In the genomic region with DNA sequence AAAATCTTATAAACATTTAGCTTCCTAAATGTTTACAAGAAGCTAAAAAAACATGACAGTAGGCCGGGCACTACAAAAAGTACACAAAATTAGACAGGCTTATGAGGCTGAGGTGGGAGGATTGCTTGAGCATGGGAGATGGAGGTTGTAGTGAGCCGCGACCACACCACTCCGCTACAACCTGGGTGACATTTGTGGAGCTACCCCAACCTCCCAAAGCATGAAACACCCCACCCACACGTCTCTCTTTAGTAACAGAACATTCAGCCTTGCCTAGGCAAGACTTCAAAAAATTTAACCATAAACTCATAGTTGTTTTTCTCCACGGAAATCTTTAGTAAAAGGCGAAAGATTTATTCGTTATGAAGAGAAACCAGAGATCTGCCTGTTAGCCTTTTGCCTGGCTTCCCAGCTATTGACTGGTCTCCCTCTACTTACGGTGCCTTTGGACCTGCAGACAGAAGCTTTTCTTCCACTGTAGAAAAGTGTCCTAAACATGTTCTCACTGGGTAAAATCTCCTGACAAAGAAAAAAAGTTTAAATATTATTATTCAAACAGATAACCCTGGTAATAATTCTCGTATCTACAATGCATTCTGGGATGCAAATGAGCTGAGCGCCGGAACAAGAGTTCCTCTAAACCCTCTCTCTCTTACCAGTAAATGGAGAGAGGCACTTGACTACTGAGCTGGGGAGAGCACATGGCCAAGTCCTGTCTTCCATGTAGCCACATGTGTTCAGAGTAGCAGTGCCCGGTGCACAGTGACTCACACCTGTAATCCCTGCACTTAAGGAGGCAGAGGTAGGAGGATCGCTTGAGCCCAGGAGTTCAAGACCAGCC, we compare ENCODE assay signal across 2 cellular contexts.
TF ChIP-seq lines count a peak whose summit lies in the region.

No MANE protein-coding gene starts in this region.

TF ChIP-seq in HCT116, 20 proteins besides CTCF, POLR2A, EP300 and RAD21:
- TF ChIP-seq ELF1 (IDR thresholded peaks at IDR 0.05; ENCODE audit: borderline replicate concordance, low read depth) (no peak; the same call in 1 of the 2 replicates), SIN3A (IDR thresholded peaks at IDR 0.05; ENCODE audit: low read depth) (peak; percentile 100), JUND (IDR thresholded peaks at IDR 0.05) (peak; percentile 97), EZH2 (IDR thresholded peaks at IDR 0.05) (no peak), SRF (IDR thresholded peaks at IDR 0.05; ENCODE audit: low read depth) (peak; percentile 90), CEBPB (IDR thresholded peaks at IDR 0.05; ENCODE audit: low read depth) (peak; percentile 93), TCF7L2 (IDR thresholded peaks at IDR 0.05; ENCODE audit: borderline replicate concordance, extremely low read depth, insufficient read depth, insufficient read length) (peak; percentile 52), EGR1 (IDR thresholded peaks at IDR 0.05; ENCODE audit: low read depth) (peak; percentile 82), SP1 (IDR thresholded peaks at IDR 0.05; ENCODE audit: low read depth) (peak; percentile 98), POLR2AphosphoS5 (IDR thresholded peaks at IDR 0.05; ENCODE audit: low read depth, low read length) (peak; percentile 100), ZNF274 (IDR thresholded peaks at IDR 0.05; ENCODE audit: low read depth, low read length) (no peak), ZFX (IDR thresholded peaks at IDR 0.05) (no peak), CBX3 (IDR thresholded peaks at IDR 0.05; ENCODE audit: low read depth) (peak; percentile 99), FOSL1 (IDR thresholded peaks at IDR 0.05; ENCODE audit: low read depth) (peak; percentile 72), EZH2phosphoT487 (IDR thresholded peaks at IDR 0.05; ENCODE audit: borderline replicate concordance) (no peak), YY1 (IDR thresholded peaks at IDR 0.05; ENCODE audit: extremely low read depth, insufficient replicate concordance, low read depth, low read length) (peak; percentile 89)
- TF ChIP-seq, protein P1, sequence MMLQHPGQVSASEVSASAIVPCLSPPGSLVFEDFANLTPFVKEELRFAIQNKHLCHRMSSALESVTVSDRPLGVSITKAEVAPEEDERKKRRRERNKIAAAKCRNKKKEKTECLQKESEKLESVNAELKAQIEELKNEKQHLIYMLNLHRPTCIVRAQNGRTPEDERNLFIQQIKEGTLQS (IDR thresholded peaks at IDR 0.05) = no peak; the same call in 1 of the 2 replicates
- TF ChIP-seq, protein P2, sequence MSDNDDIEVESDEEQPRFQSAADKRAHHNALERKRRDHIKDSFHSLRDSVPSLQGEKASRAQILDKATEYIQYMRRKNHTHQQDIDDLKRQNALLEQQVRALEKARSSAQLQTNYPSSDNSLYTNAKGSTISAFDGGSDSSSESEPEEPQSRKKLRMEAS (IDR thresholded peaks at IDR 0.05) = peak; percentile 84
- TF ChIP-seq, protein P3, sequence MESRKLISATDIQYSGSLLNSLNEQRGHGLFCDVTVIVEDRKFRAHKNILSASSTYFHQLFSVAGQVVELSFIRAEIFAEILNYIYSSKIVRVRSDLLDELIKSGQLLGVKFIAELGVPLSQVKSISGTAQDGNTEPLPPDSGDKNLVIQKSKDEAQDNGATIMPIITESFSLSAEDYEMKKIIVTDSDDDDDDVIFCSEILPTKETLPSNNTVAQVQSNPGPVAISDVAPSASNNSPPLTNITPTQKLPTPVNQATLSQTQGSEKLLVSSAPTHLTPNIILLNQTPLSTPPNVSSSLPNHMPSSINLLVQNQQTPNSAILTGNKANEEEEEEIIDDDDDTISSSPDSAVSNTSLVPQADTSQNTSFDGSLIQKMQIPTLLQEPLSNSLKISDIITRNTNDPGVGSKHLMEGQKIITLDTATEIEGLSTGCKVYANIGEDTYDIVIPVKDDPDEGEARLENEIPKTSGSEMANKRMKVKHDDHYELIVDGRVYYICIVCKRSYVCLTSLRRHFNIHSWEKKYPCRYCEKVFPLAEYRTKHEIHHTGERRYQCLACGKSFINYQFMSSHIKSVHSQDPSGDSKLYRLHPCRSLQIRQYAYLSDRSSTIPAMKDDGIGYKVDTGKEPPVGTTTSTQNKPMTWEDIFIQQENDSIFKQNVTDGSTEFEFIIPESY (IDR thresholded peaks at IDR 0.05; ENCODE audit: extremely low read depth, insufficient replicate concordance, low read length) = peak; percentile 96
- TF ChIP-seq, protein P4, sequence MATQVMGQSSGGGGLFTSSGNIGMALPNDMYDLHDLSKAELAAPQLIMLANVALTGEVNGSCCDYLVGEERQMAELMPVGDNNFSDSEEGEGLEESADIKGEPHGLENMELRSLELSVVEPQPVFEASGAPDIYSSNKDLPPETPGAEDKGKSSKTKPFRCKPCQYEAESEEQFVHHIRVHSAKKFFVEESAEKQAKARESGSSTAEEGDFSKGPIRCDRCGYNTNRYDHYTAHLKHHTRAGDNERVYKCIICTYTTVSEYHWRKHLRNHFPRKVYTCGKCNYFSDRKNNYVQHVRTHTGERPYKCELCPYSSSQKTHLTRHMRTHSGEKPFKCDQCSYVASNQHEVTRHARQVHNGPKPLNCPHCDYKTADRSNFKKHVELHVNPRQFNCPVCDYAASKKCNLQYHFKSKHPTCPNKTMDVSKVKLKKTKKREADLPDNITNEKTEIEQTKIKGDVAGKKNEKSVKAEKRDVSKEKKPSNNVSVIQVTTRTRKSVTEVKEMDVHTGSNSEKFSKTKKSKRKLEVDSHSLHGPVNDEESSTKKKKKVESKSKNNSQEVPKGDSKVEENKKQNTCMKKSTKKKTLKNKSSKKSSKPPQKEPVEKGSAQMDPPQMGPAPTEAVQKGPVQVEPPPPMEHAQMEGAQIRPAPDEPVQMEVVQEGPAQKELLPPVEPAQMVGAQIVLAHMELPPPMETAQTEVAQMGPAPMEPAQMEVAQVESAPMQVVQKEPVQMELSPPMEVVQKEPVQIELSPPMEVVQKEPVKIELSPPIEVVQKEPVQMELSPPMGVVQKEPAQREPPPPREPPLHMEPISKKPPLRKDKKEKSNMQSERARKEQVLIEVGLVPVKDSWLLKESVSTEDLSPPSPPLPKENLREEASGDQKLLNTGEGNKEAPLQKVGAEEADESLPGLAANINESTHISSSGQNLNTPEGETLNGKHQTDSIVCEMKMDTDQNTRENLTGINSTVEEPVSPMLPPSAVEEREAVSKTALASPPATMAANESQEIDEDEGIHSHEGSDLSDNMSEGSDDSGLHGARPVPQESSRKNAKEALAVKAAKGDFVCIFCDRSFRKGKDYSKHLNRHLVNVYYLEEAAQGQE (IDR thresholded peaks at IDR 0.05; ENCODE audit: low read depth) = no peak
TF ChIP-seq in HCT116: peak in this region for 13.

TF ChIP-seq in SK-N-SH, 30 proteins besides CTCF, POLR2A, EP300 and RAD21 (continued from another document and continues in another):
- TF ChIP-seq, protein P5, sequence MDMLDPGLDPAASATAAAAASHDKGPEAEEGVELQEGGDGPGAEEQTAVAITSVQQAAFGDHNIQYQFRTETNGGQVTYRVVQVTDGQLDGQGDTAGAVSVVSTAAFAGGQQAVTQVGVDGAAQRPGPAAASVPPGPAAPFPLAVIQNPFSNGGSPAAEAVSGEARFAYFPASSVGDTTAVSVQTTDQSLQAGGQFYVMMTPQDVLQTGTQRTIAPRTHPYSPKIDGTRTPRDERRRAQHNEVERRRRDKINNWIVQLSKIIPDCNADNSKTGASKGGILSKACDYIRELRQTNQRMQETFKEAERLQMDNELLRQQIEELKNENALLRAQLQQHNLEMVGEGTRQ (IDR thresholded peaks at IDR 0.05; ENCODE audit: borderline replicate concordance, low read depth, low read length) = no peak
- TF ChIP-seq TCF12 (IDR thresholded peaks at IDR 0.05) (peak; percentile 42; the same call in 1 of the 2 replicates), GABPA (IDR thresholded peaks at IDR 0.05; ENCODE audit: low read depth) (no peak), RXRA (IDR thresholded peaks at IDR 0.05; ENCODE audit: borderline replicate concordance, low read depth) (peak; percentile 38; the same call in 1 of the 2 replicates), GATA2 (CRISPR knock-in tag; IDR thresholded peaks at IDR 0.05) (no peak), CHD2 (IDR thresholded peaks at IDR 0.05; ENCODE audit: low read length, partially characterized antibody) (no peak), FOXJ3 (CRISPR knock-in tag; IDR thresholded peaks at IDR 0.05) (no peak), SIN3A (IDR thresholded peaks at IDR 0.05; ENCODE audit: borderline replicate concordance, low read depth, low read length) (peak; percentile 100), NFIC (IDR thresholded peaks at IDR 0.05; ENCODE audit: borderline replicate concordance) (0 out of 2 replicates have a peak, but pooled peaks have one; percentile 34), MXI1 (IDR thresholded peaks at IDR 0.05; ENCODE audit: low read depth, low read length) (no peak), ELF1 (IDR thresholded peaks at IDR 0.05) (peak; percentile 34; the same call in 1 of the 2 replicates), FOXM1 (IDR thresholded peaks at IDR 0.05; ENCODE audit: low read depth) (no peak), MEF2A (IDR thresholded peaks at IDR 0.05; ENCODE audit: borderline replicate concordance, low read depth) (no peak), NRF1 (IDR thresholded peaks at IDR 0.05; ENCODE audit: low read depth, low read length) (no peak), SMC3 (IDR thresholded peaks at IDR 0.05; ENCODE audit: low read depth, low read length) (no peak), POLR2AphosphoS5 (IDR thresholded peaks at IDR 0.05; ENCODE audit: low read depth, low read length) (peak; percentile 100), EZH2phosphoT487 (IDR thresholded peaks at IDR 0.05; ENCODE audit: borderline replicate concordance, low read depth) (no peak), JUND (IDR thresholded peaks at IDR 0.05) (peak; percentile 71), FOSL2 (IDR thresholded peaks at IDR 0.05; ENCODE audit: borderline replicate concordance, low read depth) (peak; percentile 40; the same call in 1 of the 2 replicates), RFX5 (IDR thresholded peaks at IDR 0.05; ENCODE audit: low read length) (no peak), RCOR1 (IDR thresholded peaks at IDR 0.05; ENCODE audit: low read length) (no peak), TEAD4 (IDR thresholded peaks at IDR 0.05; ENCODE audit: borderline replicate concordance, insufficient read depth) (peak; percentile 61; the same call in 1 of the 2 replicates), TAF1 (IDR thresholded peaks at IDR 0.05; ENCODE audit: borderline replicate concordance, low read depth, low read length) (no peak; the same call in 1 of the 2 replicates)
- TF ChIP-seq, protein P6, sequence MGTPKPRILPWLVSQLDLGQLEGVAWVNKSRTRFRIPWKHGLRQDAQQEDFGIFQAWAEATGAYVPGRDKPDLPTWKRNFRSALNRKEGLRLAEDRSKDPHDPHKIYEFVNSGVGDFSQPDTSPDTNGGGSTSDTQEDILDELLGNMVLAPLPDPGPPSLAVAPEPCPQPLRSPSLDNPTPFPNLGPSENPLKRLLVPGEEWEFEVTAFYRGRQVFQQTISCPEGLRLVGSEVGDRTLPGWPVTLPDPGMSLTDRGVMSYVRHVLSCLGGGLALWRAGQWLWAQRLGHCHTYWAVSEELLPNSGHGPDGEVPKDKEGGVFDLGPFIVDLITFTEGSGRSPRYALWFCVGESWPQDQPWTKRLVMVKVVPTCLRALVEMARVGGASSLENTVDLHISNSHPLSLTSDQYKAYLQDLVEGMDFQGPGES (IDR thresholded peaks at IDR 0.05; ENCODE audit: low read depth, low read length) = no peak
- TF ChIP-seq, protein P7, sequence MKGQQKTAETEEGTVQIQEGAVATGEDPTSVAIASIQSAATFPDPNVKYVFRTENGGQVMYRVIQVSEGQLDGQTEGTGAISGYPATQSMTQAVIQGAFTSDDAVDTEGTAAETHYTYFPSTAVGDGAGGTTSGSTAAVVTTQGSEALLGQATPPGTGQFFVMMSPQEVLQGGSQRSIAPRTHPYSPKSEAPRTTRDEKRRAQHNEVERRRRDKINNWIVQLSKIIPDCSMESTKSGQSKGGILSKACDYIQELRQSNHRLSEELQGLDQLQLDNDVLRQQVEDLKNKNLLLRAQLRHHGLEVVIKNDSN (IDR thresholded peaks at IDR 0.05; ENCODE audit: borderline replicate concordance, low read depth) = no peak
- TF ChIP-seq, protein P4 (IDR thresholded peaks at IDR 0.05; ENCODE audit: low read depth, low read length) = peak; percentile 67; the same call in 1 of the 2 replicates
- TF ChIP-seq, protein P8, sequence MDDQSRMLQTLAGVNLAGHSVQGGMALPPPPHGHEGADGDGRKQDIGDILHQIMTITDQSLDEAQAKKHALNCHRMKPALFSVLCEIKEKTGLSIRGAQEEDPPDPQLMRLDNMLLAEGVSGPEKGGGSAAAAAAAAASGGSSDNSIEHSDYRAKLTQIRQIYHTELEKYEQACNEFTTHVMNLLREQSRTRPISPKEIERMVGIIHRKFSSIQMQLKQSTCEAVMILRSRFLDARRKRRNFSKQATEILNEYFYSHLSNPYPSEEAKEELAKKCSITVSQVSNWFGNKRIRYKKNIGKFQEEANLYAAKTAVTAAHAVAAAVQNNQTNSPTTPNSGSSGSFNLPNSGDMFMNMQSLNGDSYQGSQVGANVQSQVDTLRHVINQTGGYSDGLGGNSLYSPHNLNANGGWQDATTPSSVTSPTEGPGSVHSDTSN (IDR thresholded peaks at IDR 0.05) = peak; percentile 86
- TF ChIP-seq, protein P3 (IDR thresholded peaks at IDR 0.05; ENCODE audit: borderline replicate concordance, low read depth) = peak; percentile 93
